Comparison of ENCODE assay signal across 18 cellular contexts in the genomic region with DNA sequence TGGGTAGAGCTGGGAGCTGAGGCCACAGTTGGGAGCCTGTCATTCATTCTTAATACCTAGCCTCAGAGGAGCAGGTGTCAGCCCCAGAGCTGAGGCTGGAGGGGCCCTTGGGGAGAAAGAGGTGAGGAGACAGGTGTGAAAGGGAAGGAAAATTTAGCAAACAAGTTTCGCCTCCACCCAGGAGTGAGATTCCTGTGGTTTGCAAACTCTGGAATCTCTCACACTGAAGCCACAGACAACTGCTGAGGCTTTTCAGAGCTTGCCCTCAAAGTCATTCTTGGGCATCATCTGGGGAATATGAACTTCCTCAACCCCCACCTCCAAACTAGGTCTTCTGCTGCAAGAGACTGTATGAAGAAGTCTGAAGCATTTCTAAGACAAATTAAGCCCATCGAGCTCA.
DNase-seq lines count a peak whose midpoint lies in the region; ATAC-seq, FAIRE-seq and TF ChIP-seq lines count a peak whose summit lies in the region.
"Had no signal": no experiment of that assay in that cellular context is flagged by ENCODE, and none has a peak within 500 bp of the region (broad histone marks: within the 10 kb centered on the region; RNA-seq: fewer than 3 reads in every experiment).

No MANE protein-coding gene starts in this region.

- H3K27me3 ChIP-seq in SJCRH30 (no peaks in the 10 kb centered on the region; the same call in 1 of the 2 replicates), astrocyte (ENCODE audit: insufficient read depth, low read length) (no peaks in the 10 kb centered on the region), keratinocyte (ENCODE audit: control insufficient read depth, extremely low read depth, insufficient read depth, low read length) (no peaks in the 10 kb centered on the region), neuronal stem cell (ENCODE audit: control insufficient read depth in 3 of 3, insufficient read depth in 3 of 3, low read depth in 1 of 3, low read length in 3 of 3) (no peaks in the 10 kb centered on the region), transverse colon (no peaks in the 10 kb centered on the region)

- H3K9ac ChIP-seq in astrocyte (ENCODE audit: low read length) (no peak overlapping the region), keratinocyte (ENCODE audit: control insufficient read depth, extremely low read depth, insufficient read depth, low read length) (no peak overlapping the region), neuronal stem cell (ENCODE audit: low read depth, low read length, poor library complexity) (no peak overlapping the region)
- H3K9ac ChIP-seq: GM23248 had no signal

- DNase-seq in SJCRH30 = peak; percentile 14 to 38
- peak; percentile 23 for DNase-seq in astrocyte (ENCODE audit: low read depth)
- peak; percentile 7 for DNase-seq in keratinocyte (ENCODE audit: low read depth, low spot score)
- DNase-seq in neuronal stem cell (ENCODE audit: low spot score) = no peak
- DNase-seq in kidney glomerular epithelial cell (lab: John Stamatoyannopoulos, UW) = no peak
- no peak for DNase-seq in naive thymus-derived CD8-positive, alpha-beta T cell
- no peak for DNase-seq in transverse colon
- DNase-seq: ACHN; AML-193; Calu3; CD4-positive, alpha-beta memory T cell; DMS79 treated with DMSO at 0.1 percent for 48 hours; GM23248 had no signal

- no peak overlapping the region for H2BK15ac ChIP-seq in neuronal stem cell (ENCODE audit: low read length)

- intact Hi-C loops in transverse colon (cut with DNase I; ENCODE audit: low total_unique reads) = no loop called here

- H3K9me3 Mint-ChIP-seq in astrocyte (ENCODE audit: unreplicated experiment) = no peaks in the 10 kb centered on the region
- peaks cover 0 to 12% (median 4%) of the 10 kb centered on the region in 9 donors for H3K9me3 Mint-ChIP-seq in naive thymus-derived CD8-positive, alpha-beta T cell

- H3K4me3 Mint-ChIP-seq in astrocyte (ENCODE audit: unreplicated experiment) = no peak overlapping the region
- no peak overlapping the region for H3K4me3 Mint-ChIP-seq in naive thymus-derived CD8-positive, alpha-beta T cell
- H3K4me3 Mint-ChIP-seq: CD14-positive monocyte; CD4-positive, alpha-beta memory T cell had no signal

- no peak for ATAC-seq in naive thymus-derived CD8-positive, alpha-beta T cell
- ATAC-seq in GM18858 (IDR thresholded peaks at IDR 0.05; ENCODE audit: unreplicated experiment) = no peak
- ATAC-seq: GM12878 had no signal

- peaks cover 9% of the 10 kb centered on the region for H3K4me1 Mint-ChIP-seq in astrocyte (ENCODE audit: low read depth, unreplicated experiment)
- H3K4me1 Mint-ChIP-seq in naive thymus-derived CD8-positive, alpha-beta T cell = no peaks in the 10 kb centered on the region
- H3K4me1 Mint-ChIP-seq: CD14-positive monocyte; CD4-positive, alpha-beta memory T cell had no signal

- H3K14ac ChIP-seq in neuronal stem cell (ENCODE audit: low read length) = no peak overlapping the region

- no peak for TF ChIP-seq EP300 in transverse colon (IDR thresholded peaks at IDR 0.05; ENCODE audit: low read depth)

- TF ChIP-seq POLR2A in transverse colon (IDR thresholded peaks at IDR 0.05) = no peak

- peaks cover 5% of the 10 kb centered on the region; the same call in 1 of the 2 replicates for H3K4me1 ChIP-seq in SJCRH30
- H3K4me1 ChIP-seq in astrocyte (ENCODE audit: insufficient read depth, low read length) = no peaks in the 10 kb centered on the region
- peaks cover 4% of the 10 kb centered on the region for H3K4me1 ChIP-seq in keratinocyte (ENCODE audit: control insufficient read depth, extremely low read depth, insufficient read depth, low read length)
- no peaks in the 10 kb centered on the region for H3K4me1 ChIP-seq in neuronal stem cell (ENCODE audit: control insufficient read depth in 2 of 2, insufficient read depth in 1 of 2, low read depth in 1 of 2, low read length in 2 of 2)
- H3K4me1 ChIP-seq in transverse colon = no peaks in the 10 kb centered on the region
- H3K4me1 ChIP-seq: HAP-1 had no signal

- H2AFZ ChIP-seq in astrocyte (ENCODE audit: low read depth, low read length) (no peak overlapping the region), keratinocyte (ENCODE audit: control insufficient read depth, low read length) (no peak overlapping the region), neuronal stem cell (ENCODE audit: low read length) (no peak overlapping the region)
- H2AFZ ChIP-seq: GM23248 had no signal

- H3K9me3 ChIP-seq in SJCRH30 (replicated peaks) = no peaks in the 10 kb centered on the region
- H3K9me3 ChIP-seq in astrocyte (ENCODE audit: insufficient read depth, low read depth, low read length) = no peaks in the 10 kb centered on the region
- H3K9me3 ChIP-seq in keratinocyte (ENCODE audit: control insufficient read depth, low read depth, low read length) = no peaks in the 10 kb centered on the region
- H3K9me3 ChIP-seq in neuronal stem cell (replicated peaks in 1 of 2; ENCODE audit: control insufficient read depth in 2 of 2, insufficient read depth in 1 of 2, low read depth in 1 of 2, low read length in 2 of 2) = no peaks in the 10 kb centered on the region
- H3K9me3 ChIP-seq in transverse colon = no peaks in the 10 kb centered on the region
- H3K9me3 ChIP-seq: HAP-1 had no signal

- H2BK12ac ChIP-seq in neuronal stem cell (ENCODE audit: low read length) = no peak overlapping the region

- no peak overlapping the region for H3K27ac Mint-ChIP-seq in astrocyte (ENCODE audit: unreplicated experiment)
- no peak overlapping the region for H3K27ac Mint-ChIP-seq in naive thymus-derived CD8-positive, alpha-beta T cell
- H3K27ac Mint-ChIP-seq: CD14-positive monocyte; CD4-positive, alpha-beta memory T cell had no signal

- H3K79me1 ChIP-seq in neuronal stem cell (ENCODE audit: low read depth, low read length) = no peaks in the 10 kb centered on the region

- in situ Hi-C loops in transverse colon (cut with MboI; ENCODE audit: low pct_ligation_motif_present in 1 of 4, low pct_unique_long_range_greater_than_20kb in 1 of 4, low sequenced_read_pairs in 3 of 4) = no loop called here

- peak overlapping the region; percentile 32 for H3K18ac ChIP-seq in neuronal stem cell (ENCODE audit: low read length)

- no peak overlapping the region for H2AK5ac ChIP-seq in neuronal stem cell (ENCODE audit: low read depth, low read length)

- no peak overlapping the region for H2BK5ac ChIP-seq in neuronal stem cell (ENCODE audit: low read length)

- H3K4me2 ChIP-seq in astrocyte (ENCODE audit: low read length) (no peak overlapping the region), keratinocyte (ENCODE audit: control insufficient read depth, extremely low read depth, insufficient read depth, low read depth, low read length) (no peak overlapping the region), neuronal stem cell (ENCODE audit: insufficient read depth, low read length, poor library complexity, severe bottlenecking) (no peak overlapping the region)

- H4K20me1 ChIP-seq in astrocyte (ENCODE audit: insufficient read depth, low read length) = no peaks in the 10 kb centered on the region
- H4K20me1 ChIP-seq in keratinocyte (ENCODE audit: control insufficient read depth, extremely low read depth, insufficient read depth, low read length) = no peaks in the 10 kb centered on the region

- no peak overlapping the region for H3K23ac ChIP-seq in neuronal stem cell (ENCODE audit: low read depth, low read length, poor library complexity)

- FAIRE-seq in astrocyte (lab: Jason Lieb, UNC) = no peak
- FAIRE-seq in keratinocyte (lab: Jason Lieb, UNC) = no peak
- FAIRE-seq: A204.1, GM12878 had no signal

- no peak overlapping the region for H3K4me3 ChIP-seq in SJCRH30
- no peak overlapping the region for H3K4me3 ChIP-seq in astrocyte (ENCODE audit: insufficient read depth, low read depth, low read length)
- H3K4me3 ChIP-seq in keratinocyte (ENCODE audit: control insufficient read depth in 2 of 3, extremely low read depth in 1 of 3, insufficient read depth in 2 of 3, low read depth in 1 of 3, low read length in 3 of 3) = no peak overlapping the region
- H3K4me3 ChIP-seq in neuronal stem cell (ENCODE audit: low read length in 2 of 2) = no peak overlapping the region
- no peak overlapping the region for H3K4me3 ChIP-seq in transverse colon
- H3K4me3 ChIP-seq: GM12878, GM23248, HAP-1 had no signal

- WGBS in neuronal stem cell (ENCODE audit: extremely low coverage in 2 of 2, insufficient read length in 2 of 2, insufficient replicate concordance in 1 of 2), 2 donors = no CpG with 5 or more reads among the region's 2 CpGs
- WGBS in transverse colon (ENCODE audit: low coverage in 1 of 2), 2 donors = 84% methylated on average over 2 of the region's 2 CpGs; no CpG with 5 or more reads in 1 of the 2 donors

- POLR2A ChIA-PET in naive thymus-derived CD8-positive, alpha-beta T cell (lab: Charles Lee) = no interaction called here

- no peak overlapping the region for H3K4ac ChIP-seq in neuronal stem cell (ENCODE audit: low read length)

- dilution Hi-C loops in keratinocyte (cut with MboI; ENCODE audit: extremely low pct_ligation_motif_present, low sequenced_read_pairs) = no loop called here

- H3K27ac ChIP-seq in SJCRH30 = no peak overlapping the region
- no peak overlapping the region for H3K27ac ChIP-seq in astrocyte (ENCODE audit: low read depth, low read length)
- no peak overlapping the region for H3K27ac ChIP-seq in keratinocyte (ENCODE audit: control insufficient read depth, insufficient read depth, low read length)
- H3K27ac ChIP-seq in neuronal stem cell (replicated peaks; ENCODE audit: low read length) = no peak overlapping the region
- no peak overlapping the region for H3K27ac ChIP-seq in transverse colon
- H3K27ac ChIP-seq: GM23248 had no signal

- no peaks in the 10 kb centered on the region for H3K36me3 Mint-ChIP-seq in astrocyte (ENCODE audit: low read depth, unreplicated experiment)
- H3K36me3 Mint-ChIP-seq in naive thymus-derived CD8-positive, alpha-beta T cell = no peaks in the 10 kb centered on the region
- H3K36me3 Mint-ChIP-seq: CD14-positive monocyte; CD4-positive, alpha-beta memory T cell had no signal

- H3K9me1 ChIP-seq in keratinocyte (ENCODE audit: control insufficient read depth, extremely low read depth, insufficient read depth, low read length) = no peaks in the 10 kb centered on the region

- no peak overlapping the region for H4K91ac ChIP-seq in neuronal stem cell (ENCODE audit: low read depth, low read length, poor library complexity)

- no peaks in the 10 kb centered on the region for H3K36me3 ChIP-seq in SJCRH30
- no peaks in the 10 kb centered on the region for H3K36me3 ChIP-seq in astrocyte (ENCODE audit: insufficient read depth, low read length)
- no peaks in the 10 kb centered on the region for H3K36me3 ChIP-seq in keratinocyte (ENCODE audit: control insufficient read depth in 2 of 2, extremely low read depth in 1 of 2, insufficient read depth in 2 of 2, low read length in 2 of 2)
- no peaks in the 10 kb centered on the region for H3K36me3 ChIP-seq in neuronal stem cell (replicated peaks in 1 of 2; ENCODE audit: control insufficient read depth in 2 of 2, insufficient read depth in 2 of 2, low read length in 2 of 2)
- no peaks in the 10 kb centered on the region for H3K36me3 ChIP-seq in transverse colon
- H3K36me3 ChIP-seq: HAP-1 had no signal

- peaks cover 61% of the 10 kb centered on the region for H3K27me3 Mint-ChIP-seq in astrocyte (ENCODE audit: low read depth, unreplicated experiment)
- peaks cover 0 to 6% (median 0%) of the 10 kb centered on the region in 5 donors for H3K27me3 Mint-ChIP-seq in naive thymus-derived CD8-positive, alpha-beta T cell
- H3K27me3 Mint-ChIP-seq: CD4-positive, alpha-beta memory T cell had no signal

- H4K8ac ChIP-seq in neuronal stem cell (ENCODE audit: low read depth, low read length) = no peak overlapping the region

- H3K79me2 ChIP-seq in astrocyte (ENCODE audit: insufficient read depth, low read length) (no peaks in the 10 kb centered on the region), keratinocyte (ENCODE audit: control insufficient read depth, insufficient read depth, low read length) (no peaks in the 10 kb centered on the region)

- H2BK120ac ChIP-seq in neuronal stem cell (ENCODE audit: low read depth, low read length) = no peak overlapping the region

- TF ChIP-seq CTCF in astrocyte (IDR thresholded peaks at IDR 0.05; ENCODE audit: insufficient read depth, low read depth, low read length) = no peak
- no peak for TF ChIP-seq CTCF in keratinocyte (optimal IDR thresholded peaks at IDR 0.05 in 1 of 3, IDR thresholded peaks at IDR 0.05 in 1 of 3, conservative IDR thresholded peaks at IDR 0.05 in 1 of 3; ENCODE audit: extremely low read depth in 1 of 3, insufficient read depth in 2 of 3, low read length in 3 of 3)
- TF ChIP-seq CTCF in transverse colon (IDR thresholded peaks at IDR 0.05) = no peak

Comparison
In these comparisons a context has a peak if more than half of its experiments do, and no peak if none do; other contexts are left out.
1. DNase-seq: peak in SJCRH30 (2 of 2), astrocyte (single experiment) and keratinocyte (single experiment); none in neuronal stem cell (single experiment), kidney glomerular epithelial cell (single experiment), naive thymus-derived CD8-positive, alpha-beta T cell (0 of 10) and transverse colon (single experiment).